8 cellular contexts compared by ENCODE assay signal in the genomic region with DNA sequence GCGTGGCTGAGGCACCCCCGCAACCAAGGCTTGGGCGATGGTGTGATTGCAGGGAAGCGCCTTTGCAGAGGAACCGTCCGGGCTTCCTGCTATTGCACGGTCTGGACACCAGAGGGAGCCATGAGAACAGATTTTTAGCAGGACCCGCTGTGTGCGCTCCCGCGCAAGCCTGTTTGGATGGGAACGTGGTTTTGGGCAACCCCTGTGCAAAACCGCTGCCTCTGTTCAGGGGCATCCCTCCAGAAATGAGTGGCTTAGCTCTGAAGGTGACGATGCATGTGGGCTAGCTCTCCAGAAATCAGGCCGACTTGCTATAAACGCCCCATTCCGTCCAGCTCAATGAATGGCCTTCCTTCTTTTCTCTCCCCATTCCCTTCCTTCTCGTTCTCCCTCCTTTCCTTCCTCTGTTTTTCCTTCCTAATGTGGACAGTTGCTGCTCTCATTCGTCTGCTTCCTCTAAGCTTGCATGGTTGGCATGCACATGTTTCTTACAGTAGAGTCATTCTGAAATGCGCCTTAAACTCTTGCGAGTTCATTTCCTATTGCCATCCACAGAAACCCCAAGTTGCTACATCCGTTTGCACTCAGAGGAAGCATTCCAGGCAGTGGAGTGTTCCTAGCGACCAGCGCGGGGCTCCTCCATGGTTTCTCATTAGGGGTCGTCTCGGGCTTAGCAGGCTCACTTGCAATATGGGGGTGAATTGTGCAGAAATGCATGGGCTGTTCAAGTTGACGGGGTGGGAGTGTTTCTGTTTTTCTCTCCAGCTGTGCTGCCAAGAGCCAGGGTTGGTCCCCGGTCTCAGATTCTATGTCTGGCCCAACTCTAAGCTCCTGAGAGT.
DNase-seq lines count a peak whose midpoint lies in the region; ATAC-seq and TF ChIP-seq lines count a peak whose summit lies in the region.

No MANE protein-coding gene starts in this region.

- no peak overlapping the region for H3K4me3 ChIP-seq in GM12864 (ENCODE audit: low read depth, low read length)

- DNase-seq in GM12864 (ENCODE audit: low read depth) (peak; percentile 26), NCI-H226 (peak; percentile 32), ecto neural progenitor cell (ENCODE audit: low spot score) (peak; percentile 84), lung microvascular endothelial cell (ENCODE audit: low read depth in 2 of 2) (peak; percentile 36 to 60)
- peak; percentile 25 to 49 for DNase-seq in activated CD4-positive, alpha-beta T cell treated with anti-CD3 and anti-CD28 coated beads, Interleukin-2, amount 50 U/mL, for 4 hours
- peak; percentile 24 to 39 (median 29) for DNase-seq in stimulated activated CD4-positive, alpha-beta T cell treated with anti-CD3 and anti-CD28 coated beads, TNF-alpha, amount 100 ng/mL, for 48 hours (ENCODE audit: low read depth in 3 of 3)

- TF ChIP-seq CTCF in GM12864 (IDR thresholded peaks at IDR 0.05; ENCODE audit: low read depth, low read length, missing control alignments), result peak; percentile 99

- ATAC-seq in HG02763 (IDR thresholded peaks at IDR 0.05; ENCODE audit: unreplicated experiment) (peak; percentile 93), GM18520 (IDR thresholded peaks at IDR 0.05; ENCODE audit: unreplicated experiment) (no peak)

Comparison
In these comparisons a context has a peak if more than half of its experiments do, and no peak if none do; other contexts are left out.
1. DNase-seq: peak in every context shown above with its lines; median percentile 84 in ecto neural progenitor cell; 48 in lung microvascular endothelial cell; 37 in activated CD4-positive, alpha-beta T cell treated with anti-CD3 and anti-CD28 coated beads, Interleukin-2, amount 50 U/mL, for 4 hours; 32 in NCI-H226; 29 in stimulated activated CD4-positive, alpha-beta T cell treated with anti-CD3 and anti-CD28 coated beads, TNF-alpha, amount 100 ng/mL, for 48 hours; 26 in GM12864.